Comparison of ENCODE assay signal across 11 cellular contexts in the genomic region with DNA sequence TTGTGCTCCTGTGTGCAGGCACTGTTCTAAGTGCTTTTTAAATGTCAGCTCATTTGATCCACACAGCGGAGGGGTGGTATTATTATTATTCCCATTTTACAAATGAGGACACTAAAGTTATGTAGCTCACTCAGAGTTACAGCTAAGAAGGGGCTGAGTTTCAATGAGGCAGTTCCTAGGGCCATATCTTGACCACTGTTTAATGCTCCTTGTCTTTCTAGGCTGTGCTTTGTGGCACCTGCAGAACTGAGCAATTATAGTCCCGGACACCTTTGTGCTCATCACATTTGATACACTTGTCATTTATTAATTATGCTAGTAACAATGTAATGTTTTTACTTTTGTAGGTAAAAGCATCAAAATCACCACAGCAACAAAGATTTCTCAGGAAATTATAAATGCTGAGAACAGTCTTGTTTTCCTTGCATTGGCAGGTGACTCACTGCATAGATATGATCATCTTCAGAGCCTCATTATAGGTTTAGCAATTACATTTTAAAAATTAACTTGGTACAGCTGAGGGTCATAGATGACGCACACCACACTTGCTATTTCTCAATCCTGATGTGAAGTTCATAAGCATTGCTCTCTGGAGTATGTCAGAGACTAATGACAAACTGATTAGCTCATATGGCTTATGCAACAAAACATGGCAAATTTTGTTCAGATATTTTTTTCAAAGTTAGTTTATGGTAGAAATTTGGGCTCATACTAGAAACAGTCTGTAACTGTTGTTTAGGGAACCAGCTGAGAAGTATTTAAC.
A peak's percentile ranks its signal among the peaks of the same experiment; 100 is the strongest.
DNase-seq lines count a peak whose midpoint lies in the region; ATAC-seq and TF ChIP-seq lines count a peak whose summit lies in the region.
"Had no signal": no experiment of that assay in that cellular context is flagged by ENCODE, and none has a peak within 500 bp of the region (broad histone marks: within the 10 kb centered on the region; RNA-seq: fewer than 3 reads in every experiment).

No MANE protein-coding gene starts in this region.

- peak overlapping the region; percentile 49 for H3K4me2 ChIP-seq in mesenchymal stem cell (ENCODE audit: low read length, poor library complexity, severe bottlenecking)

- H3K36me3 ChIP-seq in mesenchymal stem cell (ENCODE audit: control insufficient read depth in 1 of 2, insufficient read depth in 2 of 2, low read depth in 1 of 2, low read length in 2 of 2) = peaks cover 3 to 10% of the 10 kb centered on the region in 2 experiments

- no peak overlapping the region for H3K23ac ChIP-seq in mesenchymal stem cell (ENCODE audit: low read length in 2 of 2)

- no peak overlapping the region for H3K18ac ChIP-seq in mesenchymal stem cell (ENCODE audit: low read depth in 1 of 2, low read length in 2 of 2)

- H3K4me1 ChIP-seq in mesenchymal stem cell (ENCODE audit: control insufficient read depth, insufficient read depth, low read depth, low read length) = no peaks in the 10 kb centered on the region

- 0% methylated on average over 1 of the region's 3 CpGs for WGBS in mesenchymal stem cell

- H4K91ac ChIP-seq in mesenchymal stem cell (ENCODE audit: low read length) = no peak overlapping the region

- no peaks in the 10 kb centered on the region for H3K79me1 ChIP-seq in mesenchymal stem cell (replicated peaks; ENCODE audit: low read length, poor library complexity, severe bottlenecking)

- DNase-seq in COLO829 (ENCODE audit: low spot score) = peak; percentile 6
- DNase-seq in MV-4-11 (lab: John Stamatoyannopoulos, UW) = peak; percentile 61
- peak; percentile 96 for DNase-seq in choroid plexus epithelial cell (ENCODE audit: low read depth)
- DNase-seq in mesenchymal stem cell = peak; percentile 95
- DNase-seq in stimulated activated CD4-positive, alpha-beta T cell treated with anti-CD3 and anti-CD28 coated beads, Interleukin-2, amount 100 ng/mL, for 48 hours = no peak
- DNase-seq in NCI-H2107 treated with DMSO at 0.1 percent for 48 hours (lab: John Stamatoyannopoulos, UW; ENCODE audit: unreplicated experiment) = no peak
- no peak for DNase-seq in stimulated activated CD4-positive, alpha-beta T cell treated with anti-CD3 and anti-CD28 coated beads, Interleukin-4, amount 100 ng/mL, for 1 hour
- DNase-seq: foreskin melanocyte, NCI-H187 had no signal

- H2AK5ac ChIP-seq in mesenchymal stem cell (ENCODE audit: low read length, severe bottlenecking) = no peak overlapping the region

- H3K9me3 ChIP-seq in mesenchymal stem cell (ENCODE audit: control insufficient read depth, low read length) = no peaks in the 10 kb centered on the region

- no peak overlapping the region for H3K14ac ChIP-seq in mesenchymal stem cell (ENCODE audit: low read length in 2 of 2)

- H4K8ac ChIP-seq in mesenchymal stem cell (ENCODE audit: low read length) = no peak overlapping the region

- no peak for TF ChIP-seq CTCF in choroid plexus epithelial cell (conservative IDR thresholded peaks at IDR 0.05; ENCODE audit: low read depth, low read length)

- no peak for ATAC-seq in GM21447 (IDR thresholded peaks at IDR 0.05; ENCODE audit: unreplicated experiment)
- ATAC-seq: activated T-helper 17 cell treated with anti-CD3 and anti-CD28 coated beads, Interleukin-2, amount 50 U/mL, for 72 hours had no signal

- no peak overlapping the region for H2BK12ac ChIP-seq in mesenchymal stem cell (ENCODE audit: low read length in 2 of 2)

- H3K27ac ChIP-seq in mesenchymal stem cell (ENCODE audit: low read length, poor library complexity, severe bottlenecking) = peak overlapping the region; percentile 93

- H2BK5ac ChIP-seq in mesenchymal stem cell (ENCODE audit: low read depth, low read length, poor library complexity, severe bottlenecking) = peak overlapping the region; percentile 10

- H2AFZ ChIP-seq in mesenchymal stem cell (ENCODE audit: low read depth, low read length) = no peak overlapping the region

- H2BK120ac ChIP-seq in mesenchymal stem cell (ENCODE audit: low read depth, low read length) = no peak overlapping the region

- no peak overlapping the region for H3K4ac ChIP-seq in mesenchymal stem cell (ENCODE audit: low read depth in 1 of 2, low read length in 2 of 2)

- no peak overlapping the region for H2BK15ac ChIP-seq in mesenchymal stem cell (ENCODE audit: low read depth, poor library complexity, severe bottlenecking)

- H3K4me3 ChIP-seq in choroid plexus epithelial cell (ENCODE audit: low read depth, low read length) = no peak overlapping the region
- no peak overlapping the region for H3K4me3 ChIP-seq in mesenchymal stem cell (ENCODE audit: insufficient read depth in 1 of 2, low read depth in 1 of 2, low read length in 2 of 2)

- no peaks in the 10 kb centered on the region for H3K27me3 ChIP-seq in mesenchymal stem cell (ENCODE audit: control insufficient read depth in 1 of 2, insufficient read depth in 1 of 2, low read length in 2 of 2)

- peak overlapping the region; percentile 77 for H3K9ac ChIP-seq in mesenchymal stem cell (ENCODE audit: low read length)

Comparison
In these comparisons a context has a peak if more than half of its experiments do, and no peak if none do; other contexts are left out.
1. DNase-seq: peak in COLO829 (single experiment), MV-4-11 (single experiment), choroid plexus epithelial cell (single experiment) and mesenchymal stem cell (single experiment); none in stimulated activated CD4-positive, alpha-beta T cell treated with anti-CD3 and anti-CD28 coated beads, Interleukin-2, amount 100 ng/mL, for 48 hours (0 of 2), NCI-H2107 treated with DMSO at 0.1 percent for 48 hours (single experiment) and stimulated activated CD4-positive, alpha-beta T cell treated with anti-CD3 and anti-CD28 coated beads, Interleukin-4, amount 100 ng/mL, for 1 hour (single experiment).